ENCODE assay signal across 8 cellular contexts in genomic region chr16:88238732-88239274, GRCh38.
A peak's percentile ranks its signal among the peaks of the same experiment; 100 is the strongest.
DNase-seq lines count a peak whose midpoint lies in the region; ATAC-seq, FAIRE-seq and TF ChIP-seq lines count a peak whose summit lies in the region.
"Not testable (repeated sequence)": the region's sequence is repeated elsewhere in the genome, so short reads cannot be mapped to it uniquely, and the experiment has no call there.

No MANE protein-coding gene starts in this region.

- H3K27ac Mint-ChIP-seq in activated CD8-positive, alpha-beta memory T cell treated with anti-CD3 and anti-CD28 coated beads, Interleukin-2, amount 10 ng/mL, durations not matched to agents 7 days and 5 days; effector memory CD8-positive, alpha-beta T cell: not testable (repeated sequence)

- not testable (repeated sequence) for H3K27me3 Mint-ChIP-seq in activated CD8-positive, alpha-beta memory T cell treated with anti-CD3 and anti-CD28 coated beads, Interleukin-2, amount 10 ng/mL, durations not matched to agents 7 days and 5 days
- peaks cover 27 to 41% of the 10 kb centered on the region in 2 donors for H3K27me3 Mint-ChIP-seq in effector memory CD8-positive, alpha-beta T cell

- not testable (repeated sequence) for H3K36me3 ChIP-seq in Panc1 (ENCODE audit: control insufficient read depth, insufficient read depth, low read length); kidney (ENCODE audit: control insufficient read depth in 1 of 2, insufficient read depth in 2 of 2, low read length in 2 of 2); thoracic aorta

- in situ Hi-C loops in Panc1 (cut with HindIII; ENCODE audit: low pct_unique_long_range_greater_than_20kb, low sequenced_read_pairs): not testable (repeated sequence)

- not testable (repeated sequence) for H3K36me3 Mint-ChIP-seq in activated CD8-positive, alpha-beta memory T cell treated with anti-CD3 and anti-CD28 coated beads, Interleukin-2, amount 10 ng/mL, durations not matched to agents 7 days and 5 days; effector memory CD8-positive, alpha-beta T cell (ENCODE audit: insufficient read depth)

- H3K27me3 ChIP-seq in Panc1 (ENCODE audit: control insufficient read depth, insufficient read depth, low read length); thoracic aorta (replicated peaks; ENCODE audit: insufficient read depth): not testable (repeated sequence)

- peak; percentile 73 for FAIRE-seq in kidney (lab: Jason Lieb, UNC)

- DNase-seq in COR-L47 (lab: John Stamatoyannopoulos, UW) (peak; percentile 15), HK-2 (ENCODE audit: unreplicated experiment) (peak; percentile 92), Panc1 (ENCODE audit: low read depth, low spot score) (peak; percentile 72), kidney (peak; percentile 98), retina (peak; percentile 4), thoracic aorta (ENCODE audit: low spot score) (peak; percentile 96)
- not testable (repeated sequence) for DNase-seq in activated CD8-positive, alpha-beta memory T cell treated with anti-CD3 and anti-CD28 coated beads, Interleukin-2, amount 10 ng/mL, durations not matched to agents 7 days and 5 days; effector memory CD8-positive, alpha-beta T cell

- not testable (repeated sequence) for H3K9ac ChIP-seq in kidney (ENCODE audit: low read length in 2 of 2)

- H3K9me3 Mint-ChIP-seq in activated CD8-positive, alpha-beta memory T cell treated with anti-CD3 and anti-CD28 coated beads, Interleukin-2, amount 10 ng/mL, durations not matched to agents 7 days and 5 days (ENCODE audit: low read depth); effector memory CD8-positive, alpha-beta T cell: not testable (repeated sequence)

- H3K4me3 Mint-ChIP-seq in activated CD8-positive, alpha-beta memory T cell treated with anti-CD3 and anti-CD28 coated beads, Interleukin-2, amount 10 ng/mL, durations not matched to agents 7 days and 5 days; effector memory CD8-positive, alpha-beta T cell: not testable (repeated sequence)

- TF ChIP-seq CTCF in Panc1 (IDR thresholded peaks at IDR 0.05); kidney (IDR thresholded peaks at IDR 0.05; ENCODE audit: borderline replicate concordance, extremely low read depth, insufficient read depth); thoracic aorta (IDR thresholded peaks at IDR 0.05): not testable (repeated sequence)

- peak; percentile 78 for ATAC-seq in Panc1
- ATAC-seq in activated CD8-positive, alpha-beta memory T cell treated with anti-CD3 and anti-CD28 coated beads, Interleukin-2, amount 10 ng/mL, durations not matched to agents 7 days and 5 days: peak; percentile 75
- ATAC-seq in effector memory CD8-positive, alpha-beta T cell (replicated peaks): peak; percentile 72
- peak; percentile 87 for ATAC-seq in thoracic aorta (ENCODE audit: insufficient number of reproducible peaks, low FRiP score, low read depth)

- intact Hi-C loops in Panc1 (cut with micrococcal nuclease; ENCODE audit: unreplicated experiment); kidney (cut with DNase I): not testable (repeated sequence)

- not testable (repeated sequence) for H3K9me3 ChIP-seq in Panc1 (ENCODE audit: control insufficient read depth, insufficient read depth, low read depth, low read length); kidney (ENCODE audit: control insufficient read depth in 1 of 2, low read length in 2 of 2); thoracic aorta

- H3K27ac ChIP-seq in Panc1 (ENCODE audit: low read length): peak overlapping the region; percentile 77
- not testable (repeated sequence) for H3K27ac ChIP-seq in kidney (ENCODE audit: low read depth in 2 of 2, low read length in 2 of 2)
- peak overlapping the region; percentile 53 to 66 for H3K27ac ChIP-seq in thoracic aorta

- BruUV-seq in Panc1 (replicated peaks; lab: Mats Ljungman, UMichigan): not testable (repeated sequence)

- H3K4me1 ChIP-seq in Panc1 (ENCODE audit: control insufficient read depth, insufficient read depth, low read length) (peaks cover 34% of the 10 kb centered on the region), thoracic aorta (ENCODE audit: control insufficient read depth in 1 of 2, low read depth in 2 of 2) (peaks cover 22 to 60% of the 10 kb centered on the region in 2 donors)
- not testable (repeated sequence) for H3K4me1 ChIP-seq in kidney (ENCODE audit: control insufficient read depth in 1 of 2, insufficient read depth in 1 of 2, low read depth in 1 of 2, low read length in 2 of 2)

- CTCF ChIA-PET in Panc1 (lab: Charles Lee); activated CD8-positive, alpha-beta memory T cell treated with anti-CD3 and anti-CD28 coated beads, Interleukin-2, amount 10 ng/mL, durations not matched to agents 7 days and 5 days (lab: Charles Lee): not testable (repeated sequence)

- H3K4me1 Mint-ChIP-seq in activated CD8-positive, alpha-beta memory T cell treated with anti-CD3 and anti-CD28 coated beads, Interleukin-2, amount 10 ng/mL, durations not matched to agents 7 days and 5 days; effector memory CD8-positive, alpha-beta T cell (ENCODE audit: low read depth in 2 of 2): not testable (repeated sequence)

- H3K4me3 ChIP-seq in Panc1 (ENCODE audit: low read depth in 2 of 2, low read length in 2 of 2); kidney (ENCODE audit: low read length in 2 of 2); thoracic aorta: not testable (repeated sequence)

- POLR2A ChIA-PET in Panc1 (lab: Charles Lee): interaction anchor here (0.6 kb wide), 1 partner anchor 382 kb away, joined by 5 read pairs; no protein-coding TSS in a partner anchor
